12 cellular contexts compared by ENCODE assay signal in the genomic region with DNA sequence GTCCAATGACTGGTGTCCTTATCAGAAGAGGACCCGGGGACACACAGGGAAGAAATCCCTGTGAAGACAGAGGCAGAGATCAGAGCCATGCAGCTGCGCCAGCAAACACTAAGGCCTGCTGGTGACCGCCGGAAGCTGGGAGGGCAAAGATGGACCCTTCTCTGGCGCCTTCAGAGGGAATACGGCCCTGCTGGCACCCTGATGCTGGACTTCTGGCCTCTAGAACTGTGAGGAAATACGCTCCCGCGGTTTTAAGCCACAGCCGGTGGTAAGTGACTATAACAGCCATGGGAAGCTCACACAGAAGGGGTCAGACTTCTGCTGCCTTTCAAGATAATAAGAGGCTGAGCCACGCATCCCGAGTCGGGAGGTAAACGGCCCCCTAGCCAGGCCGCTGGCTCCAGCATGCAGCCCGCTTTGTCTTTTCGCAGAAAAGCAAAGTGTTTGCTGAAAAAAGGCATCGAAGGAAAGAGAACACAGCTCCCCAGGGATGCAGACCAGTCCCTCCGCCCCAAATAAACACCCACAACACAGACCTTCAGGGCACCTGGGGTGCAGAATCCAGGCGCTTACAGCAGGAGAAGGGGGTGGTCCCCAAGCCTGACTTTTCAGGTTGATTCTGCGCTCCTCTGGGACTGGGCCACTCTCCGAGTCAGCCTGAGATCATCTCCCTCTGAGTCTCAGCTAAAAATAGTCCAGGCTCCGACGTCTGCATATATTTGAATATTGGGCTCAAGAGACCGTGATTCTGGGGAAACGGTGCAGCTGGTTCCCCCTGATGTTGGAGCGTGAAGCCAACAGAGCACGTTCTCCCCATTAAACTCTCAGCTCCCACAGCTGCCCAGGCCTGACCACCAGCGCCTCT.
DNase-seq lines count a peak whose midpoint lies in the region; ATAC-seq lines count a peak whose summit lies in the region.
"Had no signal": no experiment of that assay in that cellular context is flagged by ENCODE, and none has a peak within 500 bp of the region (broad histone marks: within the 10 kb centered on the region; RNA-seq: fewer than 3 reads in every experiment).

No MANE protein-coding gene starts in this region.

- H3K36me3 ChIP-seq in Karpas-422 (ENCODE audit: insufficient read depth, low read length) (no peaks in the 10 kb centered on the region), adipocyte (ENCODE audit: control insufficient read depth, insufficient read depth, low read length, severe bottlenecking) (no peaks in the 10 kb centered on the region)
- H3K36me3 ChIP-seq: adrenal gland, Peyer's patch had no signal

- DNase-seq in AG20443 (ENCODE audit: low spot score), result peak; percentile 53
- peak; percentile 96 for DNase-seq in Karpas-422
- DNase-seq in adipocyte (ENCODE audit: low read depth), result peak; percentile 9
- peak; percentile 49 for DNase-seq in medulla oblongata (ENCODE audit: extremely low spot score)
- DNase-seq in T-helper 9 cell, result no peak
- DNase-seq in COLO829 (ENCODE audit: low spot score), result no peak
- DNase-seq: activated CD8-positive, alpha-beta memory T cell treated with anti-CD3 and anti-CD28 coated beads, Interleukin-2, amount 50 U/mL, for 4 hours; adrenal gland; NCI-H1930 had no signal

- H3K9me3 ChIP-seq in Karpas-422 (ENCODE audit: low read length) (no peaks in the 10 kb centered on the region), adipocyte (ENCODE audit: control insufficient read depth, low read length) (no peaks in the 10 kb centered on the region)
- H3K9me3 ChIP-seq: adrenal gland, Peyer's patch had no signal

- no peaks in the 10 kb centered on the region; the same call in 1 of the 2 replicates for H4K20me1 ChIP-seq in Karpas-422 (ENCODE audit: insufficient read depth, low read depth, low read length)

- peaks cover 2% of the 10 kb centered on the region; the same call in 1 of the 2 replicates for H3K27me3 ChIP-seq in Karpas-422 (ENCODE audit: low read length)
- peaks cover 56% of the 10 kb centered on the region for H3K27me3 ChIP-seq in adipocyte (replicated peaks; ENCODE audit: control insufficient read depth, insufficient read depth, low read length)
- H3K27me3 ChIP-seq: Peyer's patch had no signal

- peak overlapping the region; percentile 86 for H3K4me2 ChIP-seq in Karpas-422 (ENCODE audit: low read depth, low read length, poor library complexity, severe bottlenecking)

- no peaks in the 10 kb centered on the region for H3K79me2 ChIP-seq in Karpas-422 (ENCODE audit: low read length)

- H3K4me1 ChIP-seq in Karpas-422 (ENCODE audit: low read length) (peaks cover 46% of the 10 kb centered on the region), adipocyte (ENCODE audit: control insufficient read depth, insufficient read depth, low read length) (peaks cover 4% of the 10 kb centered on the region)
- H3K4me1 ChIP-seq: adrenal gland had no signal

- no peak overlapping the region for H2AFZ ChIP-seq in Karpas-422 (ENCODE audit: low read length)

- peak overlapping the region; percentile 60 for H3K9ac ChIP-seq in Karpas-422 (ENCODE audit: low read length)
- H3K9ac ChIP-seq in adipocyte (ENCODE audit: low read length), result no peak overlapping the region

- H3K27ac ChIP-seq in Karpas-422 (ENCODE audit: low read length), result peak overlapping the region; percentile 72
- H3K27ac ChIP-seq: adrenal gland, Peyer's patch had no signal

- ATAC-seq in GM21619 (IDR thresholded peaks at IDR 0.05; ENCODE audit: unreplicated experiment) (no peak), esophagus mucosa (no peak)

- H3K4me3 ChIP-seq in Karpas-422 (ENCODE audit: low read length), result peak overlapping the region; percentile 65
- no peak overlapping the region for H3K4me3 ChIP-seq in adipocyte (ENCODE audit: low read length)
- H3K4me3 ChIP-seq: adrenal gland, Peyer's patch had no signal

- H3K9me2 ChIP-seq in Karpas-422 (replicated peaks; ENCODE audit: insufficient read depth, low read length), result no peaks in the 10 kb centered on the region

Comparison
In these comparisons a context has a peak if more than half of its experiments do, and no peak if none do; other contexts are left out.
1. DNase-seq: peak in AG20443 (single experiment), Karpas-422 (single experiment), adipocyte (single experiment) and medulla oblongata (single experiment); none in T-helper 9 cell (single experiment) and COLO829 (single experiment).